In genomic region chr6:2353412-2354137, GRCh38 we compare ENCODE assay signal across 8 cellular contexts.
DNase-seq lines count a peak whose midpoint lies in the region; ATAC-seq and TF ChIP-seq lines count a peak whose summit lies in the region.

No MANE protein-coding gene starts in this region.

- H4K20me1 ChIP-seq in OCI-LY7 (ENCODE audit: insufficient read depth, low read length): 0 out of 2 replicates have a peak, but pooled peaks cover 6% of the 10 kb centered on the region

- H3K27me3 ChIP-seq in tibial artery: no peaks in the 10 kb centered on the region

- no peaks in the 10 kb centered on the region for H3K36me3 Mint-ChIP-seq in neural crest cell (ENCODE audit: low read depth)

- no peak for ATAC-seq in GM19397 (IDR thresholded peaks at IDR 0.05; ENCODE audit: unreplicated experiment)

- no peak overlapping the region for H3K4me2 ChIP-seq in OCI-LY7 (ENCODE audit: low read length)

- no peak overlapping the region for H3K4me3 Mint-ChIP-seq in neural crest cell

- H3K27ac ChIP-seq in OCI-LY7 (ENCODE audit: low read depth, low read length, poor library complexity, severe bottlenecking) (no peak overlapping the region), tibial artery (peak overlapping the region; percentile 66 to 69)

- peaks cover 8% of the 10 kb centered on the region for H3K27me3 Mint-ChIP-seq in neural crest cell (ENCODE audit: low read depth)

- DNase-seq in COR-L47 (lab: John Stamatoyannopoulos, UW): peak; percentile 38
- peak; percentile 63 for DNase-seq in HT1080 (ENCODE audit: low read depth)
- DNase-seq in OCI-LY7 (ENCODE audit: low spot score): peak; percentile 55
- DNase-seq in activated T-cell treated with anti-CD3 and anti-CD28 coated beads, Interleukin-2, amount 50 U/mL, for 1 hour: peak; percentile 46
- DNase-seq in fibroblast of mammary gland (ENCODE audit: low read depth): peak; percentile 84
- DNase-seq in neural crest cell (ENCODE audit: low read depth, low spot score): peak; percentile 54
- peak; percentile 75 to 79 for DNase-seq in tibial artery

- no peaks in the 10 kb centered on the region for H3K4me1 Mint-ChIP-seq in neural crest cell

- POLR2A ChIA-PET in OCI-LY7 (lab: Charles Lee): interaction anchor here (0.6 kb wide), 1 partner anchor 94 kb away, joined by 4 read pairs; no protein-coding TSS in a partner anchor

- no peak overlapping the region for H3K4me3 ChIP-seq in OCI-LY7 (ENCODE audit: low read depth, low read length, poor library complexity, severe bottlenecking)
- no peak overlapping the region for H3K4me3 ChIP-seq in fibroblast of mammary gland (ENCODE audit: control insufficient read depth, low read depth, low read length)
- H3K4me3 ChIP-seq in tibial artery: peak overlapping the region in 1 of 2 donors; percentile 15

- no peaks in the 10 kb centered on the region for H3K79me2 ChIP-seq in OCI-LY7 (ENCODE audit: insufficient read depth, low read depth, low read length)

- intact Hi-C loops in OCI-LY7 (cut with micrococcal nuclease; ENCODE audit: unreplicated experiment) (loop anchor here (1.0 to 2.0 kb wide), 3 partner anchors 144 to 757 kb away; no protein-coding TSS in a partner anchor), tibial artery (cut with DNase I; ENCODE audit: low total_unique reads) (loop anchor here (2.0 to 5.0 kb wide), 2 partner anchors 279 to 749 kb away; no protein-coding TSS in a partner anchor)

- H3K9me3 Mint-ChIP-seq in neural crest cell: peaks cover 2% of the 10 kb centered on the region

- H3K36me3 ChIP-seq in OCI-LY7 (ENCODE audit: insufficient read depth, low read length) (no peaks in the 10 kb centered on the region), tibial artery (no peaks in the 10 kb centered on the region)

- H3K4me1 ChIP-seq in OCI-LY7 (ENCODE audit: insufficient read depth, low read length, poor library complexity, severe bottlenecking) (no peaks in the 10 kb centered on the region), tibial artery (peaks cover 0 to 56% (median 22%) of the 10 kb centered on the region in 4 donors)

- no peak overlapping the region for H3K27ac Mint-ChIP-seq in neural crest cell (ENCODE audit: unreplicated experiment)

- H3K9me3 ChIP-seq in OCI-LY7 (ENCODE audit: low read length) (no peaks in the 10 kb centered on the region), tibial artery (no peaks in the 10 kb centered on the region)

- CTCF ChIA-PET in OCI-LY7 (lab: Charles Lee; ENCODE audit: unreplicated experiment): no interaction called here

- no peak overlapping the region for H2AFZ ChIP-seq in OCI-LY7 (ENCODE audit: low read length)

- no TSS peak for BruUV-seq in OCI-LY7 (replicated peaks; lab: Mats Ljungman, UMichigan)

- TF ChIP-seq CTCF in OCI-LY7 (conservative IDR thresholded peaks at IDR 0.05; ENCODE audit: low read length) (peak; percentile 94), fibroblast of mammary gland (conservative IDR thresholded peaks at IDR 0.05; ENCODE audit: control insufficient read depth, insufficient read depth, low read depth, low read length) (peak; percentile 83), neural crest cell (conservative IDR thresholded peaks at IDR 0.05) (peak; percentile 94), tibial artery (IDR thresholded peaks at IDR 0.05) (peak; percentile 73 to 80)

- no peaks in the 10 kb centered on the region for H3K9me2 ChIP-seq in OCI-LY7 (ENCODE audit: insufficient read depth, low read length)
